Comparison of ENCODE assay signal across 18 cellular contexts in genomic region chr5:137630972-137631370, GRCh38.
A peak's percentile ranks its signal among the peaks of the same experiment; 100 is the strongest.
DNase-seq lines count a peak whose midpoint lies in the region; ATAC-seq and TF ChIP-seq lines count a peak whose summit lies in the region.
"Had no signal": no experiment of that assay in that cellular context is flagged by ENCODE, and none has a peak within 500 bp of the region (broad histone marks: within the 10 kb centered on the region; RNA-seq: fewer than 3 reads in every experiment).

No MANE protein-coding gene starts in this region.

- H3K27ac ChIP-seq in heart right ventricle: peak overlapping the region in 8 of 10 donors; percentile 45 to 73 (median 64)
- peak overlapping the region; percentile 75 to 90 for H3K27ac ChIP-seq in coronary artery
- no peak overlapping the region for H3K27ac ChIP-seq in mesenchymal stem cell (ENCODE audit: low read length, poor library complexity, severe bottlenecking)
- peak overlapping the region in 2 of 3 donors; percentile 28 to 46 for H3K27ac ChIP-seq in thyroid gland
- no peak overlapping the region for H3K27ac ChIP-seq in trophoblast cell (ENCODE audit: low read depth, low read length)

- ATAC-seq in heart right ventricle (no peak), Right ventricle myocardium inferior (no peak), SK-N-SH treated with all-trans-retinoic acid at 6 μM for 48 hours (no peak)

- H2BK5ac ChIP-seq in mesenchymal stem cell (ENCODE audit: low read depth, low read length, poor library complexity, severe bottlenecking) (no peak overlapping the region), trophoblast cell (ENCODE audit: low read depth, low read length, poor library complexity) (no peak overlapping the region)

- H2AFZ ChIP-seq in mesenchymal stem cell (ENCODE audit: low read depth, low read length): no peak overlapping the region
- H2AFZ ChIP-seq in trophoblast cell (ENCODE audit: insufficient read depth, low read length, poor library complexity): no peak overlapping the region

- TF ChIP-seq CTCF in heart right ventricle (IDR thresholded peaks at IDR 0.05) (no peak), coronary artery (IDR thresholded peaks at IDR 0.05) (no peak), thyroid gland (IDR thresholded peaks at IDR 0.05) (no peak), GM20000 (IDR thresholded peaks at IDR 0.05; ENCODE audit: extremely low read depth, missing control alignments) (no peak)

- H3K36me3 ChIP-seq in heart right ventricle: peaks cover 0 to 18% (median 0%) of the 10 kb centered on the region in 9 donors
- peaks cover 0 to 4% of the 10 kb centered on the region in 2 experiments for H3K36me3 ChIP-seq in mesenchymal stem cell (ENCODE audit: control insufficient read depth in 1 of 2, insufficient read depth in 2 of 2, low read depth in 1 of 2, low read length in 2 of 2)
- no peaks in the 10 kb centered on the region for H3K36me3 ChIP-seq in thyroid gland
- H3K36me3 ChIP-seq in trophoblast cell (ENCODE audit: control insufficient read depth in 1 of 2, insufficient read depth in 2 of 2, low read length in 2 of 2): no peaks in the 10 kb centered on the region

- WGBS in heart right ventricle, 2 donors: 44 to 56% methylated on average over 3 of the region's 3 CpGs
- WGBS in mesenchymal stem cell: no CpG with 5 or more reads among the region's 3 CpGs
- WGBS in thyroid gland, 2 donors: 79 to 81% methylated on average over 3 of the region's 3 CpGs
- WGBS in trophoblast cell (ENCODE audit: extremely low coverage, insufficient coverage, insufficient read length): no CpG with 5 or more reads among the region's 3 CpGs

- H3K27me3 ChIP-seq in heart right ventricle (no peaks in the 10 kb centered on the region), mesenchymal stem cell (ENCODE audit: control insufficient read depth in 1 of 2, insufficient read depth in 1 of 2, low read length in 2 of 2) (no peaks in the 10 kb centered on the region), thyroid gland (no peaks in the 10 kb centered on the region), trophoblast cell (ENCODE audit: insufficient read depth, low read length) (no peaks in the 10 kb centered on the region)

- H2AK5ac ChIP-seq in mesenchymal stem cell (ENCODE audit: low read length, severe bottlenecking) (no peak overlapping the region), trophoblast cell (ENCODE audit: low read length) (no peak overlapping the region)

- no peak overlapping the region for H4K12ac ChIP-seq in trophoblast cell (ENCODE audit: low read depth, low read length)

- H3K4me1 ChIP-seq in heart right ventricle (peaks cover 4 to 32% (median 24%) of the 10 kb centered on the region in 9 donors), mesenchymal stem cell (ENCODE audit: control insufficient read depth, insufficient read depth, low read depth, low read length) (peaks cover 8% of the 10 kb centered on the region), thyroid gland (peaks cover 6 to 40% of the 10 kb centered on the region in 2 donors), trophoblast cell (ENCODE audit: control insufficient read depth in 1 of 2, insufficient read depth in 2 of 2, low read length in 2 of 2) (peaks cover 0 to 3% of the 10 kb centered on the region in 2 experiments)

- no peak overlapping the region for H3K23ac ChIP-seq in mesenchymal stem cell (ENCODE audit: low read length in 2 of 2)
- no peak overlapping the region for H3K23ac ChIP-seq in trophoblast cell (ENCODE audit: low read length)

- no peak for TF ChIP-seq POLR2A in thyroid gland (IDR thresholded peaks at IDR 0.05)

- H3K4ac ChIP-seq in mesenchymal stem cell (ENCODE audit: low read depth in 1 of 2, low read length in 2 of 2): no peak overlapping the region
- no peak overlapping the region for H3K4ac ChIP-seq in trophoblast cell (ENCODE audit: low read depth, low read length)

- H3K79me1 ChIP-seq in mesenchymal stem cell (replicated peaks; ENCODE audit: low read length, poor library complexity, severe bottlenecking) (no peaks in the 10 kb centered on the region), trophoblast cell (ENCODE audit: low read length) (no peaks in the 10 kb centered on the region)

- DNase-seq in heart right ventricle (no peak), Right ventricle myocardium inferior (ENCODE audit: missing footprints) (no peak), coronary artery (ENCODE audit: low spot score) (no peak), mesenchymal stem cell (peak; percentile 3), thyroid gland (no peak), trophoblast cell (no peak), GM20000 (ENCODE audit: low spot score) (no peak)
- DNase-seq: C1 segment of cervical spinal cord; HCEC 1CT; MV-4-11; NCI-H1417 treated with DMSO at 0.1 percent for 48 hours; NCI-H2081 treated with DMSO at 0.1 percent for 48 hours; NCI-H226; NCI-H526; NK-92 treated with Interleukin-12 subunit alpha and Interleukin-12 subunit beta, amount 100 ng/mL, for 24 hours; OCI-M1; RPMI8226 had no signal

- H4K91ac ChIP-seq in mesenchymal stem cell (ENCODE audit: low read length) (no peak overlapping the region), trophoblast cell (ENCODE audit: low read depth, low read length) (no peak overlapping the region)

- H3K14ac ChIP-seq in mesenchymal stem cell (ENCODE audit: low read length in 2 of 2) (no peak overlapping the region), trophoblast cell (ENCODE audit: low read length) (no peak overlapping the region)

- peaks cover 0 to 6% (median 0%) of the 10 kb centered on the region in 11 donors for H3K9me3 ChIP-seq in heart right ventricle
- H3K9me3 ChIP-seq in mesenchymal stem cell (ENCODE audit: control insufficient read depth, low read length): no peaks in the 10 kb centered on the region
- H3K9me3 ChIP-seq in thyroid gland: no peaks in the 10 kb centered on the region
- peaks cover 2% of the 10 kb centered on the region for H3K9me3 ChIP-seq in trophoblast cell (ENCODE audit: insufficient read depth, low read depth, low read length)

- no peak overlapping the region for H3K18ac ChIP-seq in mesenchymal stem cell (ENCODE audit: low read depth in 1 of 2, low read length in 2 of 2)
- H3K18ac ChIP-seq in trophoblast cell (ENCODE audit: low read length): no peak overlapping the region

- H3K9ac ChIP-seq in mesenchymal stem cell (ENCODE audit: low read length) (no peak overlapping the region), trophoblast cell (ENCODE audit: low read length) (no peak overlapping the region)

- H4K8ac ChIP-seq in mesenchymal stem cell (ENCODE audit: low read length): no peak overlapping the region
- no peak overlapping the region for H4K8ac ChIP-seq in trophoblast cell (ENCODE audit: low read depth, low read length)

- H3K4me2 ChIP-seq in mesenchymal stem cell (ENCODE audit: low read length, poor library complexity, severe bottlenecking) (no peak overlapping the region), trophoblast cell (ENCODE audit: low read length) (no peak overlapping the region)

- no peak overlapping the region for H2BK120ac ChIP-seq in mesenchymal stem cell (ENCODE audit: low read depth, low read length)
- H2BK120ac ChIP-seq in trophoblast cell (ENCODE audit: insufficient read depth, low read length, poor library complexity): no peak overlapping the region

- H3K79me2 ChIP-seq in trophoblast cell (ENCODE audit: control insufficient read depth, insufficient read depth, low read length, poor library complexity): no peaks in the 10 kb centered on the region

- H2BK12ac ChIP-seq in mesenchymal stem cell (ENCODE audit: low read length in 2 of 2) (no peak overlapping the region), trophoblast cell (ENCODE audit: low read length) (no peak overlapping the region)

- intact Hi-C loops in heart right ventricle (cut with DNase I): loop anchor here in 7 of 10 donors (2.0 to 5.0 kb wide), 3 partner anchors 106 to 112 kb away; partner anchors contain the start of gene KLHL3 (in 1 of the 7)
- intact Hi-C loops in Right ventricle myocardium inferior (cut with DNase I): loop anchor here (2.0 kb wide), 1 partner anchor 112 kb away; no protein-coding TSS in a partner anchor
- intact Hi-C loops in thyroid gland (cut with DNase I): no loop called here

- no peak overlapping the region for H3K4me3 ChIP-seq in heart right ventricle
- H3K4me3 ChIP-seq in coronary artery: no peak overlapping the region
- no peak overlapping the region for H3K4me3 ChIP-seq in mesenchymal stem cell (ENCODE audit: insufficient read depth in 1 of 2, low read depth in 1 of 2, low read length in 2 of 2)
- H3K4me3 ChIP-seq in thyroid gland (replicated peaks in 1 of 3): no peak overlapping the region
- H3K4me3 ChIP-seq in trophoblast cell (ENCODE audit: low read depth, low read length): no peak overlapping the region

- no peak overlapping the region for H2BK15ac ChIP-seq in mesenchymal stem cell (ENCODE audit: low read depth, poor library complexity, severe bottlenecking)

TF ChIP-seq in SK-N-SH treated with all-trans-retinoic acid at 6 μM for 48 hours, 23 proteins besides CTCF, POLR2A, EP300 and RAD21 (continues in another document):
- TF ChIP-seq TSHZ2 (CRISPR knock-in tag; IDR thresholded peaks at IDR 0.05): no peak
- no peak for TF ChIP-seq OSR1 (CRISPR knock-in tag; IDR thresholded peaks at IDR 0.05)

Comparison
In these comparisons a context has a peak if more than half of its experiments do, and no peak if none do; other contexts are left out.
1. H3K27ac ChIP-seq: peak in heart right ventricle (8 of 10), coronary artery (2 of 2) and thyroid gland (2 of 3); none in mesenchymal stem cell (single experiment) and trophoblast cell (single experiment).